ENCODE assay signal across 10 cellular contexts in the genomic region with DNA sequence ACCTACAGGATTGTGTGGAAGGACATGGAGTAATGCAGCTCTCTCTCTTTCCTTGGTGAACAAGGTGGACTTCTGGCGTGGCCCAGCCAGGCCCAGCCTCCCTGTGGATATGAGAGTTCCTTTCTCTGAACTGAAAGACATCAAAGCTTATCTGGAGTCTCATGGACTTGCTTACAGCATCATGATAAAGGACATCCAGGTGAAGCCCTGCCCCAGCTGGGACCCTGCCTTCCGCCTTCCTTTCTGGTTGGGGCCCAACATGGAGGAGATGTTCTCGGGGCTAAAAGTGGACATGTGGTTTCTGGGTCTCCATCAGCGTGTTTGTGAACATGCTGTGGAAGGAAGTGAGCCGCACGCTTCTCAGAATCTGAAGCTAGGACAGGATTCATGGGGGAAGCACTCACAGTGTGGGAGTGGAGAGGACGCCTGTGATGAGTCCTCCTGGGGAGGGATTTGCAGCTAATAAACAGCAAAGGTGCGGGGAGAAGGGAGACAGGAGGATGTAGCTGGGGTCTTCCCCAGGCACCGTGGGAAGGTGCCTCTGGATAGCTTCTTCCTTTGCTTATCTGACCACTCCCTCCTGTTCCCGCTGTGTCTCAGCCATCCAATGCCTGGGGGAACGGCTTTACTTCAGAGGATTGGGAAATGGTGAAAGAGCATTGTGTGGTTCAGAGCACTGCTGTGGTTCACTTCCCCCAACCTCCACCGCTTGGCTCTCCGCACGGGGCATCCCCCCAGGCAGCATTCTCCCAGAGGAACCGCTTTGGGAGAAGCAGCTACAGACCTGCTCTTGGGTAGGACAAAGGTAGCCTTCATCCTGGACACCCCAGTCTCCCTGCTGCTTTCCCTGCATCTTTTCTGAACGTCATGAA. TPM values are rescaled to one million over a fixed set of nuclear protein-coding genes. Genes with fewer than 3 reads are reported as not detected.
DNase-seq lines count a peak whose midpoint lies in the region; ATAC-seq and TF ChIP-seq lines count a peak whose summit lies in the region.
"Had no signal": no experiment of that assay in that cellular context is flagged by ENCODE, and none has a peak within 500 bp of the region (broad histone marks: within the 10 kb centered on the region; RNA-seq: fewer than 3 reads in every experiment).

No MANE protein-coding gene starts in this region.

- ATAC-seq in HG02938 (IDR thresholded peaks at IDR 0.05; ENCODE audit: unreplicated experiment) (no peak), HG02678 (IDR thresholded peaks at IDR 0.05; ENCODE audit: unreplicated experiment) (no peak), HG03342 (IDR thresholded peaks at IDR 0.05; ENCODE audit: unreplicated experiment) (no peak), GM21717 (IDR thresholded peaks at IDR 0.05; ENCODE audit: unreplicated experiment) (no peak)
- ATAC-seq: natural killer cell treated with Interleukin-12 subunit alpha and Interleukin-12 subunit beta and Interleukin-15 and Interleukin-18, amount 100 ng/mL, for 72 hours had no signal

- BruUV-seq in mammary epithelial cell (replicated peaks; lab: Mats Ljungman, UMichigan), result no TSS peak

- TF ChIP-seq CTCF in mammary epithelial cell (conservative IDR thresholded peaks at IDR 0.05 in 1 of 2, IDR thresholded peaks at IDR 0.05 in 1 of 2; ENCODE audit: extremely low read depth in 1 of 2, insufficient read depth in 1 of 2, low read depth in 1 of 2, low read length in 2 of 2), result no peak

- no peaks in the 10 kb centered on the region for H3K79me2 ChIP-seq in mammary epithelial cell (ENCODE audit: insufficient read depth, low read length)

- CTCF ChIA-PET in mammary epithelial cell (lab: Charles Lee; ENCODE audit: low non-redundant PET), result no interaction called here

- H3K4me2 ChIP-seq in BLaER1 treated with 17β-estradiol and CSF1 and Interleukin-3, amounts not matched to agents 10 nM and 100 nM, result peak overlapping the region; percentile 69 to 95 (median 87)
- peak overlapping the region; percentile 25 for H3K4me2 ChIP-seq in mammary epithelial cell (ENCODE audit: insufficient read depth, low read depth, low read length)

- peak; percentile 77 for DNase-seq in MV-4-11 (lab: John Stamatoyannopoulos, UW)
- peak; percentile 75 for DNase-seq in mammary epithelial cell

- H3K9me3 ChIP-seq in BLaER1 treated with 17β-estradiol and CSF1 and Interleukin-3, amounts not matched to agents 10 nM and 100 nM (replicated peaks in 1 of 11), result no peaks in the 10 kb centered on the region
- H3K9me3 ChIP-seq in mammary epithelial cell (replicated peaks; ENCODE audit: insufficient read depth, low read length) (no peaks in the 10 kb centered on the region), mesodermal cell (ENCODE audit: control insufficient read depth, low read length) (no peaks in the 10 kb centered on the region)

- dilution Hi-C loops in mammary epithelial cell (cut with HindIII; ENCODE audit: low sequenced_read_pairs), result loop anchor here (5.0 kb wide), 2 partner anchors 68 to 82 kb away; no protein-coding TSS in a partner anchor

- H3K36me3 ChIP-seq in BLaER1 treated with 17β-estradiol and CSF1 and Interleukin-3, amounts not matched to agents 10 nM and 100 nM, result no peaks in the 10 kb centered on the region
- H3K36me3 ChIP-seq in mammary epithelial cell (ENCODE audit: insufficient read depth, low read length) (no peaks in the 10 kb centered on the region), mesodermal cell (ENCODE audit: control insufficient read depth, insufficient read depth, low read length) (no peaks in the 10 kb centered on the region)

- peaks cover 25 to 40% (median 35%) of the 10 kb centered on the region in 10 experiments for H3K4me1 ChIP-seq in BLaER1 treated with 17β-estradiol and CSF1 and Interleukin-3, amounts not matched to agents 10 nM and 100 nM
- peaks cover 40% of the 10 kb centered on the region for H3K4me1 ChIP-seq in mammary epithelial cell (ENCODE audit: insufficient read depth, low read length)
- H3K4me1 ChIP-seq in mesodermal cell (ENCODE audit: control insufficient read depth, insufficient read depth, low read length, poor library complexity, severe bottlenecking), result peaks cover 39% of the 10 kb centered on the region

- H2AFZ ChIP-seq in mammary epithelial cell (ENCODE audit: low read depth, low read length), result peak overlapping the region; percentile 82

- peak overlapping the region in 9 of 11 experiments; percentile 18 to 76 (median 66); a peak in 16 of 22 replicates for H3K27ac ChIP-seq in BLaER1 treated with 17β-estradiol and CSF1 and Interleukin-3, amounts not matched to agents 10 nM and 100 nM
- H3K27ac ChIP-seq in mammary epithelial cell (ENCODE audit: insufficient read depth, low read depth, low read length) (no peak overlapping the region), mesodermal cell (ENCODE audit: low read depth, low read length, severe bottlenecking) (peak overlapping the region; percentile 43)

- peak overlapping the region in 8 of 11 experiments; percentile 34 to 66 (median 60); a peak in 13 of 22 replicates for H3K9ac ChIP-seq in BLaER1 treated with 17β-estradiol and CSF1 and Interleukin-3, amounts not matched to agents 10 nM and 100 nM
- no peak overlapping the region for H3K9ac ChIP-seq in mammary epithelial cell (ENCODE audit: insufficient read depth, low read length)

- in situ Hi-C loops in mammary epithelial cell (cut with MboI; ENCODE audit: low sequenced_read_pairs in 2 of 2), result no loop called here

- no peaks in the 10 kb centered on the region for H3K27me3 ChIP-seq in BLaER1 treated with 17β-estradiol and CSF1 and Interleukin-3, amounts not matched to agents 10 nM and 100 nM
- no peaks in the 10 kb centered on the region for H3K27me3 ChIP-seq in mammary epithelial cell (ENCODE audit: insufficient read depth, low read length)

- peak overlapping the region in 4 of 10 experiments; percentile 10 to 16 (median 13); a peak in 3 of 20 replicates for H3K4me3 ChIP-seq in BLaER1 treated with 17β-estradiol and CSF1 and Interleukin-3, amounts not matched to agents 10 nM and 100 nM
- no peak overlapping the region for H3K4me3 ChIP-seq in mammary epithelial cell (replicated peaks in 1 of 3; ENCODE audit: insufficient read depth in 1 of 3, low read depth in 2 of 3, low read length in 3 of 3)
- H3K4me3 ChIP-seq in mesodermal cell (ENCODE audit: extremely low read depth, insufficient read depth, low read length, poor library complexity, severe bottlenecking), result no peak overlapping the region

- intact Hi-C loops in mammary epithelial cell (cut with micrococcal nuclease), result no loop called here

- WGBS in mammary epithelial cell (ENCODE audit: low coverage, missing lambda C conversion rate), result 45% methylated on average over 14 of the region's 16 CpGs
- 57 to 59% methylated on average over 11 to 12 of the region's 16 CpGs for WGBS in mesodermal cell (ENCODE audit: insufficient coverage in 2 of 2), 2 experiments

- no peaks in the 10 kb centered on the region for H4K20me1 ChIP-seq in BLaER1 treated with 17β-estradiol and CSF1 and Interleukin-3, amounts not matched to agents 10 nM and 100 nM
- no peaks in the 10 kb centered on the region for H4K20me1 ChIP-seq in mammary epithelial cell (ENCODE audit: insufficient read depth, low read length)

RNA-seq across cellular contexts. Expression of a gene that starts 5.5 kb away (rescaled TPM):
- not detected for total RNA-seq in mammary epithelial cell
- polyA plus RNA-seq in mammary epithelial cell, result 0.75 TPM
- polyA minus RNA-seq in mammary epithelial cell, result not detected
- not detected for polyA plus RNA-seq in mesodermal cell (2013, experiment 1 of 2)
- not detected for polyA plus RNA-seq in mesodermal cell (2013, experiment 2 of 2)
- total RNA-seq: glomerular endothelial cell; natural killer cell treated with Interleukin-12 subunit alpha and Interleukin-12 subunit beta and Interleukin-15 and Interleukin-18, amount 100 ng/mL, for 72 hours had no signal

RNA-seq across cellular contexts. Expression of a gene that starts 30.1 kb away (rescaled TPM):
- under 1 TPM in 1 of 2 donors, not detected in 1; 0.67 TPM for total RNA-seq in mammary epithelial cell
- polyA plus RNA-seq in mammary epithelial cell, result not detected
- polyA minus RNA-seq in mammary epithelial cell, result not detected
- 1.00 TPM for polyA plus RNA-seq in mesodermal cell (2013, experiment 1 of 2)
- polyA plus RNA-seq in mesodermal cell (2013, experiment 2 of 2), result 1.3 TPM
- total RNA-seq: glomerular endothelial cell; natural killer cell treated with Interleukin-12 subunit alpha and Interleukin-12 subunit beta and Interleukin-15 and Interleukin-18, amount 100 ng/mL, for 72 hours had no signal

RNA-seq across cellular contexts. Expression of a gene that starts 57.2 kb away (rescaled TPM):
- total RNA-seq in mammary epithelial cell, result 100 to 1,000 TPM; 168 to 495 TPM
- polyA plus RNA-seq in mammary epithelial cell, result 90.0 TPM
- polyA minus RNA-seq in mammary epithelial cell, result 92.4 TPM
- 6.6 TPM for polyA plus RNA-seq in mesodermal cell (2013, experiment 1 of 2)
- polyA plus RNA-seq in mesodermal cell (2013, experiment 2 of 2), result 6.3 TPM
- total RNA-seq: natural killer cell treated with Interleukin-12 subunit alpha and Interleukin-12 subunit beta and Interleukin-15 and Interleukin-18, amount 100 ng/mL, for 72 hours had no signal
